19 cellular contexts compared by ENCODE assay signal in genomic region chr7:84792232-84792882, GRCh38.
DNase-seq lines count a peak whose midpoint lies in the region; ATAC-seq and TF ChIP-seq lines count a peak whose summit lies in the region.
"Had no signal": no experiment of that assay in that cellular context is flagged by ENCODE, and none has a peak within 500 bp of the region (broad histone marks: within the 10 kb centered on the region; RNA-seq: fewer than 3 reads in every experiment).

No MANE protein-coding gene starts in this region.

- peak; percentile 66 for DNase-seq in NB4 (ENCODE audit: low read depth)
- peak; percentile 3 for DNase-seq in fibroblast of villous mesenchyme (ENCODE audit: low read depth)
- no peak for DNase-seq in dorsolateral prefrontal cortex
- DNase-seq in anterior cingulate cortex (lab: John Stamatoyannopoulos, UW) = no peak
- no peak for DNase-seq in DMS 273 treated with DMSO at 0.1 percent for 48 hours (lab: John Stamatoyannopoulos, UW)
- no peak for DNase-seq in ureter (ENCODE audit: low spot score)
- DNase-seq: activated CD4-positive, alpha-beta T cell treated with anti-CD3 and anti-CD28 coated beads, Interleukin-2, amount 50 U/mL, for 1 hour; activated naive CD4-positive, alpha-beta T cell; activated T-cell treated with anti-CD3 and anti-CD28 coated beads for 4 hours; colonic mucosa; EL; NCI-H1048; NCI-H69; ovary; stimulated activated CD4-positive, alpha-beta T cell treated with anti-CD3 and anti-CD28 coated beads, Interleukin-2, amount 100 ng/mL, for 48 hours had no signal

- H3K4me3 ChIP-seq in NB4 (ENCODE audit: low read depth, low read length) (no peak overlapping the region), fibroblast of villous mesenchyme (ENCODE audit: low read depth, low read length) (no peak overlapping the region), dorsolateral prefrontal cortex (no peak overlapping the region)
- H3K4me3 ChIP-seq: colonic mucosa, ovary had no signal

- H3K27ac ChIP-seq in dorsolateral prefrontal cortex = no peak overlapping the region
- H3K27ac ChIP-seq: colonic mucosa, ovary had no signal

- intact Hi-C loops in dorsolateral prefrontal cortex (cut with DNase I) = no loop called here

- no peaks in the 10 kb centered on the region for H3K27me3 ChIP-seq in dorsolateral prefrontal cortex
- H3K27me3 ChIP-seq: colonic mucosa, ovary had no signal

- TF ChIP-seq CTCF in NB4 (IDR thresholded peaks at IDR 0.05; ENCODE audit: low read depth, low read length) (no peak), fibroblast of villous mesenchyme (IDR thresholded peaks at IDR 0.05; ENCODE audit: insufficient read depth, low read depth, low read length) (no peak), dorsolateral prefrontal cortex (IDR thresholded peaks at IDR 0.05 in 54 of 56, conservative IDR thresholded peaks at IDR 0.05 in 2 of 56; ENCODE audit: low read depth in 1 of 56, partially characterized antibody in 56 of 56) (no peak)

- peak; percentile 81 for ATAC-seq in GM18907 (IDR thresholded peaks at IDR 0.05; ENCODE audit: unreplicated experiment)
- peak; percentile 57 for ATAC-seq in HG02981 (IDR thresholded peaks at IDR 0.05; ENCODE audit: unreplicated experiment)
- ATAC-seq: HepG2, Panc1 had no signal

- TF ChIP-seq POLR2A in NB4 (IDR thresholded peaks at IDR 0.05; ENCODE audit: extremely low read depth, insufficient read length) = no peak

Comparison
In these comparisons a context has a peak if more than half of its experiments do, and no peak if none do; other contexts are left out.
1. DNase-seq: peak in NB4 (single experiment) and fibroblast of villous mesenchyme (single experiment); none in dorsolateral prefrontal cortex (0 of 10), anterior cingulate cortex (0 of 58), DMS 273 treated with DMSO at 0.1 percent for 48 hours (single experiment) and ureter (single experiment).